In the genomic region with DNA sequence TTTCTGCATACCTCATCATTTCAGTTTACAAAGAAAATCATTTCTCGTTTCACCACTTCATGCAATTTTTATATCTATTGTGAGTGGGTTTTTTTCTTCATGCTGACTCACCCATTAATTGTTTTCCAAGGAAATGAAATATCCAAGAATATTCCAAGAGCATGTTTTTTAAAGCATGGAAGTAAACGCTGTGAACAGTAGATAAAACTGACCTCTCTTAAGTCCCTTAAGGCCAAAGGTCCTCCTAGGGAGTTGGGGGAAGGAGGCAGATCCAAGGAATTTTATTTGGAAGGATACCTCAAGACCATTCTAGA, we compare ENCODE assay signal across 9 cellular contexts. TPM values are rescaled to one million over a fixed set of nuclear protein-coding genes. Genes with fewer than 3 reads are reported as not detected.
DNase-seq lines count a peak whose midpoint lies in the region; ATAC-seq and TF ChIP-seq lines count a peak whose summit lies in the region.
"Had no signal": no experiment of that assay in that cellular context is flagged by ENCODE, and none has a peak within 500 bp of the region (broad histone marks: within the 10 kb centered on the region; RNA-seq: fewer than 3 reads in every experiment).

No MANE protein-coding gene starts in this region.

- peaks cover 0 to 7% (median 0%) of the 10 kb centered on the region in 5 experiments for H3K9me3 Mint-ChIP-seq in brain

- DNase-seq in heart left ventricle (no peak), left ventricle myocardium superior (no peak), mesenchymal stem cell (no peak), upper lobe of right lung (no peak), NCI-H748 treated with DMSO at 0.1 percent for 48 hours (lab: John Stamatoyannopoulos, UW) (no peak), NCI-H1417 treated with DMSO at 0.1 percent for 48 hours (lab: John Stamatoyannopoulos, UW) (no peak)

- 23 to 39% (median 35%) methylated on average over 2 of the region's 2 CpGs for WGBS in heart left ventricle, 4 donors
- no CpG with 5 or more reads among the region's 2 CpGs for WGBS in mesenchymal stem cell

- H2BK5ac ChIP-seq in mesenchymal stem cell (ENCODE audit: low read depth, low read length, poor library complexity, severe bottlenecking) = no peak overlapping the region

- peak overlapping the region in 10 of 12 donors; percentile 34 to 81 (median 72) for H3K4me3 ChIP-seq in heart left ventricle
- peak overlapping the region in 1 of 2 experiments; percentile 79 for H3K4me3 ChIP-seq in mesenchymal stem cell (ENCODE audit: insufficient read depth in 1 of 2, low read depth in 1 of 2, low read length in 2 of 2)
- H3K4me3 ChIP-seq in upper lobe of right lung = peak overlapping the region; percentile 72

- H2BK15ac ChIP-seq in mesenchymal stem cell (ENCODE audit: low read depth, poor library complexity, severe bottlenecking) = no peak overlapping the region

- TF ChIP-seq CTCF in heart left ventricle (IDR thresholded peaks at IDR 0.05) = no peak
- TF ChIP-seq CTCF in brain (conservative IDR thresholded peaks at IDR 0.05) = no peak
- no peak for TF ChIP-seq CTCF in upper lobe of right lung (IDR thresholded peaks at IDR 0.05)

- H3K23ac ChIP-seq in mesenchymal stem cell (ENCODE audit: low read length in 2 of 2) = no peak overlapping the region

- H3K4me1 ChIP-seq in heart left ventricle (peaks cover 0 to 47% (median 23%) of the 10 kb centered on the region in 12 donors), mesenchymal stem cell (ENCODE audit: control insufficient read depth, insufficient read depth, low read depth, low read length) (peaks cover 2% of the 10 kb centered on the region), upper lobe of right lung (peaks cover 16% of the 10 kb centered on the region)

- H3K27ac Mint-ChIP-seq in brain = peak overlapping the region in 4 of 5 experiments; percentile 82 to 98 (median 86)

- H3K14ac ChIP-seq in mesenchymal stem cell (ENCODE audit: low read length in 2 of 2) = no peak overlapping the region

- no peak overlapping the region for H3K18ac ChIP-seq in mesenchymal stem cell (ENCODE audit: low read depth in 1 of 2, low read length in 2 of 2)

- no peak overlapping the region for H2AK5ac ChIP-seq in mesenchymal stem cell (ENCODE audit: low read length, severe bottlenecking)

- H2BK12ac ChIP-seq in mesenchymal stem cell (ENCODE audit: low read length in 2 of 2) = no peak overlapping the region

- H3K36me3 Mint-ChIP-seq in brain = no peaks in the 10 kb centered on the region

- H3K36me3 ChIP-seq in heart left ventricle = no peaks in the 10 kb centered on the region
- no peaks in the 10 kb centered on the region for H3K36me3 ChIP-seq in mesenchymal stem cell (ENCODE audit: control insufficient read depth in 1 of 2, insufficient read depth in 2 of 2, low read depth in 1 of 2, low read length in 2 of 2)
- no peaks in the 10 kb centered on the region for H3K36me3 ChIP-seq in upper lobe of right lung
- H3K36me3 ChIP-seq: neutrophil had no signal

- TF ChIP-seq POLR2A in heart left ventricle (IDR thresholded peaks at IDR 0.05) = no peak

- peak overlapping the region; percentile 98 for H2BK120ac ChIP-seq in mesenchymal stem cell (ENCODE audit: low read depth, low read length)

- H3K27me3 ChIP-seq in heart left ventricle (peaks cover 0 to 8% (median 0%) of the 10 kb centered on the region in 9 donors), mesenchymal stem cell (ENCODE audit: control insufficient read depth in 1 of 2, insufficient read depth in 1 of 2, low read length in 2 of 2) (no peaks in the 10 kb centered on the region), upper lobe of right lung (no peaks in the 10 kb centered on the region)

- peak overlapping the region; percentile 89 for H3K9ac ChIP-seq in mesenchymal stem cell (ENCODE audit: low read length)

- H2AFZ ChIP-seq in mesenchymal stem cell (ENCODE audit: low read depth, low read length) = no peak overlapping the region

- peak overlapping the region; percentile 51 for H3K4me2 ChIP-seq in mesenchymal stem cell (ENCODE audit: low read length, poor library complexity, severe bottlenecking)

- H3K4me1 Mint-ChIP-seq in brain = peaks cover 41% of the 10 kb centered on the region

- peaks cover 30% of the 10 kb centered on the region for H3K27me3 Mint-ChIP-seq in brain

- H3K4ac ChIP-seq in mesenchymal stem cell (ENCODE audit: low read depth in 1 of 2, low read length in 2 of 2) = no peak overlapping the region

- ATAC-seq in heart left ventricle (no peak), left ventricle myocardium superior (no peak), upper lobe of right lung (no peak), HG03469 (IDR thresholded peaks at IDR 0.05; ENCODE audit: unreplicated experiment) (no peak)

- H3K4me3 Mint-ChIP-seq in brain = peak overlapping the region; percentile 86 to 91 (median 88)

- no peak overlapping the region for H4K91ac ChIP-seq in mesenchymal stem cell (ENCODE audit: low read length)

- intact Hi-C loops in heart left ventricle (cut with DNase I) = loop anchor here in 1 of 10 donors (10.0 kb wide), 1 partner anchor 482 kb away; no protein-coding TSS in a partner anchor
- intact Hi-C loops in left ventricle myocardium superior (cut with micrococcal nuclease) = loop anchor here (5.0 kb wide), 1 partner anchor 290 kb away; no protein-coding TSS in a partner anchor
- intact Hi-C loops in upper lobe of right lung (cut with DNase I) = loop anchor here (10.0 kb wide), 1 partner anchor 242 kb away; no protein-coding TSS in a partner anchor

- peaks cover 1% of the 10 kb centered on the region for H3K79me1 ChIP-seq in mesenchymal stem cell (replicated peaks; ENCODE audit: low read length, poor library complexity, severe bottlenecking)

- H3K9me3 ChIP-seq in heart left ventricle = no peaks in the 10 kb centered on the region
- no peaks in the 10 kb centered on the region for H3K9me3 ChIP-seq in mesenchymal stem cell (ENCODE audit: control insufficient read depth, low read length)
- no peaks in the 10 kb centered on the region for H3K9me3 ChIP-seq in upper lobe of right lung
- H3K9me3 ChIP-seq: neutrophil had no signal

- H4K8ac ChIP-seq in mesenchymal stem cell (ENCODE audit: low read length) = no peak overlapping the region

- H3K27ac ChIP-seq in heart left ventricle (peak overlapping the region in 11 of 12 donors; percentile 77 to 94 (median 87)), mesenchymal stem cell (ENCODE audit: low read length, poor library complexity, severe bottlenecking) (peak overlapping the region; percentile 88), upper lobe of right lung (peak overlapping the region; percentile 92)
- H3K27ac ChIP-seq: neutrophil had no signal

RNA-seq across cellular contexts. Expression of gene APBB2, which starts 2.6 kb away (rescaled TPM):
- total RNA-seq in heart left ventricle (10 to 100 TPM; 19.1 to 39.1 (median 32.1) TPM), left ventricle myocardium superior (23.9 TPM), upper lobe of right lung (88.2 TPM)
- polyA plus RNA-seq in heart left ventricle (1 to 10 TPM; 8.6 to 9.4 TPM), brain (ENCODE audit: insufficient read depth, low read depth, low replicate concordance) (71.6 TPM)
- 22.6 TPM for polyA plus RNA-seq in mesenchymal stem cell (2013, experiment 1 of 2)
- polyA plus RNA-seq in mesenchymal stem cell (2013, experiment 2 of 2) = 22.6 TPM

RNA-seq across cellular contexts. Expression of gene UCHL1, which starts 39.8 kb away (rescaled TPM):
- total RNA-seq in heart left ventricle (10 to 100 TPM in 7 of 9 donors, 1 to 10 TPM in 2; 2.8 to 81.8 (median 18.6) TPM), left ventricle myocardium superior (4.8 TPM), upper lobe of right lung (7.2 TPM)
- polyA plus RNA-seq in heart left ventricle (10 to 100 TPM; 10.3 to 15.6 TPM), brain (ENCODE audit: insufficient read depth, low read depth, low replicate concordance) (2,034 TPM)
- 1,126 TPM for polyA plus RNA-seq in mesenchymal stem cell (2013, experiment 1 of 2)
- 1,155 TPM for polyA plus RNA-seq in mesenchymal stem cell (2013, experiment 2 of 2)
